ENCODE assay signal across 25 cellular contexts in genomic region chr3:120341658-120342346, GRCh38. TPM values are rescaled to one million over a fixed set of nuclear protein-coding genes. Genes with fewer than 3 reads are reported as not detected.
DNase-seq lines count a peak whose midpoint lies in the region; FAIRE-seq and TF ChIP-seq lines count a peak whose summit lies in the region.
"Had no signal": no experiment of that assay in that cellular context is flagged by ENCODE, and none has a peak within 500 bp of the region (broad histone marks: within the 10 kb centered on the region; RNA-seq: fewer than 3 reads in every experiment).

No MANE protein-coding gene starts in this region.

- H3K56ac ChIP-seq in H9 (ENCODE audit: insufficient read length, low read depth, low read length): no peak overlapping the region

- peaks cover 11 to 16% of the 10 kb centered on the region in 2 experiments for H3K4me1 Mint-ChIP-seq in H9

- no peak overlapping the region for H3K4me3 Mint-ChIP-seq in H9
- H3K4me3 Mint-ChIP-seq: B cell; CD4-positive, alpha-beta T cell had no signal

- no peak overlapping the region for H3K14ac ChIP-seq in H9 (ENCODE audit: insufficient read depth, low read length)

- no peak overlapping the region for H4K8ac ChIP-seq in H9 (replicated peaks; ENCODE audit: insufficient read length, low read depth, low read length)

- H3K9me3 ChIP-seq in BLaER1 (peaks cover 64% of the 10 kb centered on the region), H9 (ENCODE audit: control insufficient read depth, low read depth, low read length) (no peaks in the 10 kb centered on the region), small intestine (ENCODE audit: control insufficient read depth, low read depth) (no peaks in the 10 kb centered on the region)

- H3K23ac ChIP-seq in H9 (ENCODE audit: insufficient read length, low read depth, low read length): no peak overlapping the region

- H3K4me1 ChIP-seq in BLaER1: peaks cover 25% of the 10 kb centered on the region
- no peaks in the 10 kb centered on the region for H3K4me1 ChIP-seq in H9 (ENCODE audit: insufficient read depth, low read length)
- no peaks in the 10 kb centered on the region for H3K4me1 ChIP-seq in small intestine (ENCODE audit: control insufficient read depth in 2 of 2, insufficient read depth in 1 of 2, low read depth in 1 of 2, low read length in 1 of 2)
- H3K4me1 ChIP-seq: SJCRH30 had no signal

- no peak overlapping the region for H4K5ac ChIP-seq in H9 (ENCODE audit: insufficient read length, low read depth, low read length)

- FAIRE-seq in small intestine (lab: Jason Lieb, UNC): no peak
- FAIRE-seq: GM12878 had no signal

- H3K4me3 ChIP-seq in BLaER1 (peak overlapping the region; percentile 42), small intestine (ENCODE audit: low read depth in 1 of 2, low read length in 2 of 2) (no peak overlapping the region)
- H3K4me3 ChIP-seq: GM12878, SJCRH30 had no signal

- H3K27me3 ChIP-seq in BLaER1: no peaks in the 10 kb centered on the region
- H3K27me3 ChIP-seq in H9 (ENCODE audit: insufficient read depth, low read length): no peaks in the 10 kb centered on the region
- no peaks in the 10 kb centered on the region for H3K27me3 ChIP-seq in small intestine (ENCODE audit: control insufficient read depth in 2 of 2, insufficient read depth in 2 of 2, low read length in 2 of 2)
- H3K27me3 ChIP-seq: SJCRH30 had no signal

- H3T11ph ChIP-seq in H9 (ENCODE audit: low read length): no peak overlapping the region

- H3K4me2 ChIP-seq in BLaER1 (no peak overlapping the region), H9 (ENCODE audit: insufficient read depth, insufficient read length, low read length) (no peak overlapping the region)

- H2BK12ac ChIP-seq in H9 (ENCODE audit: insufficient read length, low read depth, low read length): no peak overlapping the region

- peaks cover 4% of the 10 kb centered on the region for H3K79me1 ChIP-seq in H9 (ENCODE audit: insufficient read depth, low read depth, low read length, poor library complexity, severe bottlenecking)

- H3K18ac ChIP-seq in H9 (ENCODE audit: insufficient read length, low read depth, low read length): no peak overlapping the region

- H2BK20ac ChIP-seq in H9 (ENCODE audit: low read depth, low read length, poor library complexity, severe bottlenecking): no peak overlapping the region

- H2BK5ac ChIP-seq in H9 (ENCODE audit: insufficient read length, low read length): no peak overlapping the region

- H3K9ac ChIP-seq in BLaER1: no peak overlapping the region
- H3K9ac ChIP-seq in H9 (ENCODE audit: extremely low read depth, insufficient read length, low read length): no peak overlapping the region

- H2AK5ac ChIP-seq in H9 (ENCODE audit: insufficient read length, low read length): no peak overlapping the region

- H3K27ac Mint-ChIP-seq in H9: no peak overlapping the region; a peak in 1 of 7 replicates
- H3K27ac Mint-ChIP-seq: B cell; CD4-positive, alpha-beta T cell had no signal

- DNase-seq in H9: peak; percentile 73
- DNase-seq in ecto neural progenitor cell (ENCODE audit: low spot score): peak; percentile 80
- DNase-seq in iPS-NIHi7 (ENCODE audit: extremely low spot score): peak; percentile 29
- DNase-seq in effector CD4-positive, alpha-beta T cell: no peak
- no peak for DNase-seq in COLO668 (lab: John Stamatoyannopoulos, UW; ENCODE audit: unreplicated experiment)
- DNase-seq in small intestine: no peak
- DNase-seq in CD1c-positive myeloid dendritic cell (ENCODE audit: extremely low spot score): no peak
- DNase-seq: Caco-2; CD4-positive, alpha-beta T cell; DMS 273 treated with DMSO at 0.1 percent for 48 hours; DMS79 treated with DMSO at 0.1 percent for 48 hours; GOT3; KBM-7; MM.1S; NCI-H1048; NCI-H1417 treated with DMSO at 0.1 percent for 48 hours; NCI-H187 treated with DMSO at 0.1 percent for 48 hours; NCI-H2107; NCI-H446 treated with DMSO at 0.1 percent for 48 hours; NCI-H69; NK-92 treated with Interleukin-12 subunit alpha and Interleukin-12 subunit beta, amount 100 ng/mL, for 24 hours; SJCRH30 had no signal

- H3K27ac ChIP-seq in BLaER1 (no peak overlapping the region), H9 (ENCODE audit: insufficient read length, low read depth, low read length) (no peak overlapping the region), small intestine (ENCODE audit: low read depth in 1 of 2, low read length in 1 of 2) (no peak overlapping the region)
- H3K27ac ChIP-seq: SJCRH30 had no signal

- no peak overlapping the region for H2BK120ac ChIP-seq in H9 (ENCODE audit: low read depth, low read length, poor library complexity, severe bottlenecking)

- no peak for TF ChIP-seq CTCF in H9 (conservative IDR thresholded peaks at IDR 0.05)

- peaks cover 2% of the 10 kb centered on the region; the same call in 1 of the 2 replicates for H3K27me3 Mint-ChIP-seq in H9 (ENCODE audit: low read depth)
- H3K27me3 Mint-ChIP-seq: B cell; CD4-positive, alpha-beta T cell had no signal

- H3K36me3 Mint-ChIP-seq in H9 (ENCODE audit: insufficient read depth in 1 of 3, low read depth in 3 of 3): peaks cover 26 to 29% (median 26%) of the 10 kb centered on the region in 3 experiments

- peaks cover 12 to 19% of the 10 kb centered on the region in 2 experiments for H3K9me3 Mint-ChIP-seq in H9

- H3K4ac ChIP-seq in H9 (ENCODE audit: low read depth, low read length): no peak overlapping the region

- no peak overlapping the region for H4K91ac ChIP-seq in H9 (ENCODE audit: insufficient read length, low read depth, low read length)

- no CpG with 5 or more reads among the region's 8 CpGs for WGBS in H9 (ENCODE audit: extremely low coverage, insufficient read length, low lambda C conversion rate)
- 89 to 98% (median 97%) methylated on average over 6 to 8 of the region's 8 CpGs for WGBS in small intestine, 3 donors

- H2BK15ac ChIP-seq in H9 (ENCODE audit: low read depth, low read length): no peak overlapping the region

- H3K36me3 ChIP-seq in BLaER1: peaks cover 89% of the 10 kb centered on the region
- H3K36me3 ChIP-seq in small intestine (ENCODE audit: control insufficient read depth in 2 of 2, insufficient read depth in 2 of 2, low read length in 2 of 2): no peaks in the 10 kb centered on the region

- H4K20me1 ChIP-seq in BLaER1: peaks cover 78% of the 10 kb centered on the region
- no peaks in the 10 kb centered on the region for H4K20me1 ChIP-seq in H9 (ENCODE audit: control insufficient read depth, insufficient read depth, insufficient read length)

- H2AFZ ChIP-seq in H9 (ENCODE audit: low read length): no peak overlapping the region

- no peaks in the 10 kb centered on the region for H3K23me2 ChIP-seq in H9 (ENCODE audit: insufficient read length, low read depth, low read length, poor library complexity, severe bottlenecking)

- no peaks in the 10 kb centered on the region for H3K79me2 ChIP-seq in H9 (ENCODE audit: insufficient read depth, low read length)

RNA-seq across cellular contexts. Expression of gene LRRC58, which starts 7.4 kb away (rescaled TPM):
- total RNA-seq in H9 (2021): 18.2 and 18.5 TPM in 2 replicates
- 1 to 10 TPM; 3.8 to 8.5 (median 5.1) TPM for polyA plus RNA-seq in small intestine

RNA-seq across cellular contexts. Expression of gene GPR156, which starts 56.8 kb away (rescaled TPM):
- 1.4 and 1.8 TPM in 2 replicates for total RNA-seq in H9 (2021)
- under 1 TPM in 1 of 3 donors, not detected in 2; 0.13 TPM for polyA plus RNA-seq in small intestine

Comparison
In these comparisons a context has a peak if more than half of its experiments do, and no peak if none do; other contexts are left out.
1. DNase-seq: peak in H9 (single experiment), ecto neural progenitor cell (single experiment) and iPS-NIHi7 (single experiment); none in effector CD4-positive, alpha-beta T cell (single experiment), COLO668 (single experiment), small intestine (single experiment) and CD1c-positive myeloid dendritic cell (single experiment).